Comparison of ENCODE assay signal across 8 cellular contexts in the genomic region with DNA sequence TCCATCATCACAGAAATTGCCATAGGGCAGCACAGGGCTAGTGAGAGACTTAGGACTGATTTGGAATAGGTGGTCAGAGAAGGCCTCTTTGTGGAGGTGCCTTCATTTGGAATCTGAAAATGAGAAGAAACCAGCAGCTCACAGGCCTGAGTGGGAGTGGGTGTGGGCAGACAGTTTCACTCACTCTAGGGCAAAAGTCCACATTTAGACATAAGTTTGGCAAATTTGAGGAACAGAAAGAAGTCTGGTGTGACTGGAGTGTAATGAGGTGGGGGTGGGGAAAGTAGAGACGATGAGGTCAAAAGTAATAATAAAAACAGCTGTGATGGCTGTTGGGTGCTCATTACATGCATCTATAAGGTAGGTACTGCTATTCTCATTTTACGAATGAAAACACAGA. TPM values are rescaled to one million over a fixed set of nuclear protein-coding genes. Genes with fewer than 3 reads are reported as not detected.
DNase-seq lines count a peak whose midpoint lies in the region; ATAC-seq and TF ChIP-seq lines count a peak whose summit lies in the region.

No MANE protein-coding gene starts in this region.

- peak overlapping the region; percentile 4 for H3K27ac Mint-ChIP-seq in activated naive CD8-positive, alpha-beta T cell treated with anti-CD3 and anti-CD28 coated beads for 36 hours

- H3K27me3 ChIP-seq in BLaER1 (no peaks in the 10 kb centered on the region), uterus (no peaks in the 10 kb centered on the region)

- H3K4me1 Mint-ChIP-seq in activated naive CD8-positive, alpha-beta T cell treated with anti-CD3 and anti-CD28 coated beads for 36 hours = peaks cover 15% of the 10 kb centered on the region

- H3K36me3 ChIP-seq in BLaER1 (no peaks in the 10 kb centered on the region), uterus (no peaks in the 10 kb centered on the region)

- peak overlapping the region; percentile 69 for H3K4me2 ChIP-seq in BLaER1

- TF ChIP-seq POLR2A in uterus (IDR thresholded peaks at IDR 0.05) = no peak

- H3K27ac ChIP-seq in BLaER1 = peak overlapping the region; percentile 88
- H3K27ac ChIP-seq in uterus = no peak overlapping the region

- peak overlapping the region; percentile 69; the same call in 1 of the 2 replicates for H3K9ac ChIP-seq in BLaER1

- H3K4me1 ChIP-seq in BLaER1 = peaks cover 96% of the 10 kb centered on the region
- H3K4me1 ChIP-seq in uterus = no peaks in the 10 kb centered on the region

- TF ChIP-seq CTCF in uterus (IDR thresholded peaks at IDR 0.05) = no peak

- H4K20me1 ChIP-seq in BLaER1 = no peaks in the 10 kb centered on the region

- H3K4me3 ChIP-seq in BLaER1 (no peak overlapping the region), uterus (no peak overlapping the region)

- no peaks in the 10 kb centered on the region for H3K9me3 Mint-ChIP-seq in activated naive CD8-positive, alpha-beta T cell treated with anti-CD3 and anti-CD28 coated beads for 36 hours

- peak; percentile 44 for ATAC-seq in GM19395 (IDR thresholded peaks at IDR 0.05; ENCODE audit: unreplicated experiment)
- ATAC-seq in HG03045 (IDR thresholded peaks at IDR 0.05; ENCODE audit: unreplicated experiment) = peak; percentile 46

- no peaks in the 10 kb centered on the region for H3K36me3 Mint-ChIP-seq in activated naive CD8-positive, alpha-beta T cell treated with anti-CD3 and anti-CD28 coated beads for 36 hours

- no peak overlapping the region for H3K4me3 Mint-ChIP-seq in activated naive CD8-positive, alpha-beta T cell treated with anti-CD3 and anti-CD28 coated beads for 36 hours

- H3K9me3 ChIP-seq in BLaER1 = no peaks in the 10 kb centered on the region
- no peaks in the 10 kb centered on the region for H3K9me3 ChIP-seq in uterus

- no peaks in the 10 kb centered on the region for H3K27me3 Mint-ChIP-seq in activated naive CD8-positive, alpha-beta T cell treated with anti-CD3 and anti-CD28 coated beads for 36 hours

- intact Hi-C loops in uterus (cut with DNase I; ENCODE audit: low total_unique reads) = no loop called here

- DNase-seq in activated naive CD8-positive, alpha-beta T cell treated with anti-CD3 and anti-CD28 coated beads for 36 hours = no peak
- DNase-seq in NCI-H524 (lab: John Stamatoyannopoulos, UW) (no peak), uterus (no peak), NCI-H2171 treated with DMSO at 0.1 percent for 48 hours (lab: John Stamatoyannopoulos, UW) (no peak), NCI-H2196 treated with DMSO at 0.1 percent for 48 hours (lab: John Stamatoyannopoulos, UW; ENCODE audit: unreplicated experiment) (no peak)

RNA-seq across cellular contexts. Expression of a gene that starts 22.4 kb away (rescaled TPM):
- total RNA-seq in activated naive CD8-positive, alpha-beta T cell treated with anti-CD3 and anti-CD28 coated beads for 36 hours = under 1 TPM; 0.66 to 0.72 TPM
- total RNA-seq in uterus = 10 to 100 TPM in 3 of 4 donors, 1 to 10 TPM in 1; 8.5 to 56.8 (median 20.2) TPM

Comparison
In these comparisons a context has a peak if more than half of its experiments do, and no peak if none do; other contexts are left out.
1. RNA of a gene that starts 22.4 kb away (total RNA-seq): 8.5 to 56.8 TPM in uterus; 0.66 to 0.72 TPM in activated naive CD8-positive, alpha-beta T cell treated with anti-CD3 and anti-CD28 coated beads for 36 hours; every median in the first group is over 4 times any median in the second.